12 cellular contexts compared by ENCODE assay signal in the genomic region with DNA sequence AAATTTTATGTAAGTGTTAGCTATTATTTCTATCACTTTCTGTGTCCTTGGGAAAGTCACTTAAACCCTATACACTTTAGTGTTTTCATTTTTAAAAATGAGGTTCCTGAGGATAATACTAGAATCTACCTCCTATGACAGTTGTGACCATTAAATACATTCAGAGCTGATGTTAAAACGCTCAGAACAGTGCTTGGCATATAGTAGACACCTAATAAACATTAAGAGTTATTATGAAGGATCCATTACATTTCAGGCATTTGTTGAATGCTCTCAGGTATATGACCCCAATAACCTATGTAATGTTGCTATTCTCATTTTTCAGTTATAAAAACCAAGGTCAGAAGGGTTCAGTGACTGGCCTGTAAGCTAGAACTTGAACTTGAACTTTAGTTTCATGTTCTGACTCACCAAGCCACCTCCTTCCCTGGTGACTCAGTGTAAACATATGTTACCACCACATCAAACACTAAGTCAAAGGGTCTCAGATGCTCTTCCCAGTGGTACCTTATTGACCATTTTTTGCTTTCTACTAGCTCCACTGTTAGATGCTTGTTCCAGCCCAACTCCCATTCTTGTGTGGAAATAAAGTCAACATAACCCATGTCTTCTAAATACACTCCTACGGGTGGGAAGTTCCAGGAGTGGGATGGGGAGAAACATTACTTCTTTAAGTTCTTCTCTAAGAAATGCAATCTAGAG. TPM values are rescaled to one million over a fixed set of nuclear protein-coding genes. Genes with fewer than 3 reads are reported as not detected.
DNase-seq lines count a peak whose midpoint lies in the region; ATAC-seq and TF ChIP-seq lines count a peak whose summit lies in the region.
"Had no signal": no experiment of that assay in that cellular context is flagged by ENCODE, and none has a peak within 500 bp of the region (broad histone marks: within the 10 kb centered on the region; RNA-seq: fewer than 3 reads in every experiment).

No MANE protein-coding gene starts in this region.

- no peak overlapping the region for H3K4me3 ChIP-seq in mesenchymal stem cell (ENCODE audit: insufficient read depth in 1 of 2, low read depth in 1 of 2, low read length in 2 of 2)
- H3K4me3 ChIP-seq in right atrium auricular region: no peak overlapping the region
- H3K4me3 ChIP-seq: lung, tibial artery had no signal

- no peak overlapping the region for H3K23ac ChIP-seq in mesenchymal stem cell (ENCODE audit: low read length in 2 of 2)

- H3K9me3 ChIP-seq in mesenchymal stem cell (ENCODE audit: control insufficient read depth, low read length) (peaks cover 15% of the 10 kb centered on the region), right atrium auricular region (peaks cover 0 to 11% of the 10 kb centered on the region in 2 donors)

- no peak overlapping the region for H3K4me3 Mint-ChIP-seq in activated naive CD8-positive, alpha-beta T cell treated with anti-CD3 and anti-CD28 coated beads for 36 hours

- H3K4me1 ChIP-seq in mesenchymal stem cell (ENCODE audit: control insufficient read depth, insufficient read depth, low read depth, low read length): peaks cover 2% of the 10 kb centered on the region
- H3K4me1 ChIP-seq in right atrium auricular region: no peaks in the 10 kb centered on the region
- H3K4me1 ChIP-seq: tibial artery had no signal

- no peak for TF ChIP-seq CTCF in right atrium auricular region (IDR thresholded peaks at IDR 0.05)

- H3K9me3 Mint-ChIP-seq in activated naive CD8-positive, alpha-beta T cell treated with anti-CD3 and anti-CD28 coated beads for 36 hours: peaks cover 3% of the 10 kb centered on the region

- H3K36me3 ChIP-seq in mesenchymal stem cell (ENCODE audit: control insufficient read depth in 1 of 2, insufficient read depth in 2 of 2, low read depth in 1 of 2, low read length in 2 of 2) (no peaks in the 10 kb centered on the region), right atrium auricular region (no peaks in the 10 kb centered on the region)
- H3K36me3 ChIP-seq: tibial artery had no signal

- H3K79me1 ChIP-seq in mesenchymal stem cell (replicated peaks; ENCODE audit: low read length, poor library complexity, severe bottlenecking): no peaks in the 10 kb centered on the region

- H3K27me3 ChIP-seq in mesenchymal stem cell (ENCODE audit: control insufficient read depth in 1 of 2, insufficient read depth in 1 of 2, low read length in 2 of 2) (no peaks in the 10 kb centered on the region), right atrium auricular region (no peaks in the 10 kb centered on the region)

- H3K4ac ChIP-seq in mesenchymal stem cell (ENCODE audit: low read depth in 1 of 2, low read length in 2 of 2): no peak overlapping the region

- H3K4me1 Mint-ChIP-seq in activated naive CD8-positive, alpha-beta T cell treated with anti-CD3 and anti-CD28 coated beads for 36 hours: peaks cover 7% of the 10 kb centered on the region

- no peak overlapping the region for H2BK5ac ChIP-seq in mesenchymal stem cell (ENCODE audit: low read depth, low read length, poor library complexity, severe bottlenecking)

- peak; percentile 18 for DNase-seq in activated naive CD8-positive, alpha-beta T cell treated with anti-CD3 and anti-CD28 coated beads for 36 hours
- DNase-seq in mesenchymal stem cell (peak; percentile 69), globus pallidus (ENCODE audit: low spot score) (no peak), right atrium auricular region (ENCODE audit: low spot score) (no peak)
- DNase-seq in stimulated activated CD4-positive, alpha-beta T cell treated with anti-CD3 and anti-CD28 coated beads, Interleukin-12 subunit alpha, Interleukin-12 subunit beta, amount 100 ng/mL, for 4 hours: no peak
- DNase-seq: activated CD4-positive, alpha-beta T cell treated with anti-CD3 and anti-CD28 coated beads for 4 hours; NCI-H774; tibial artery had no signal

- H3K18ac ChIP-seq in mesenchymal stem cell (ENCODE audit: low read depth in 1 of 2, low read length in 2 of 2): no peak overlapping the region

- H2BK12ac ChIP-seq in mesenchymal stem cell (ENCODE audit: low read length in 2 of 2): no peak overlapping the region

- no peak overlapping the region for H2BK15ac ChIP-seq in mesenchymal stem cell (ENCODE audit: low read depth, poor library complexity, severe bottlenecking)

- no peak overlapping the region for H3K27ac Mint-ChIP-seq in activated naive CD8-positive, alpha-beta T cell treated with anti-CD3 and anti-CD28 coated beads for 36 hours

- H2AFZ ChIP-seq in mesenchymal stem cell (ENCODE audit: low read depth, low read length): no peak overlapping the region

- no peak overlapping the region for H3K9ac ChIP-seq in mesenchymal stem cell (ENCODE audit: low read length)

- ATAC-seq in GM18907 (IDR thresholded peaks at IDR 0.05; ENCODE audit: unreplicated experiment) (peak; percentile 73), HG03159 (IDR thresholded peaks at IDR 0.05; ENCODE audit: unreplicated experiment) (peak; percentile 79), GM21825 (IDR thresholded peaks at IDR 0.05; ENCODE audit: unreplicated experiment) (no peak)

- no peak overlapping the region for H4K91ac ChIP-seq in mesenchymal stem cell (ENCODE audit: low read length)

- peaks cover 40% of the 10 kb centered on the region for H3K27me3 Mint-ChIP-seq in activated naive CD8-positive, alpha-beta T cell treated with anti-CD3 and anti-CD28 coated beads for 36 hours

- no peak overlapping the region for H3K4me2 ChIP-seq in mesenchymal stem cell (ENCODE audit: low read length, poor library complexity, severe bottlenecking)

- H3K14ac ChIP-seq in mesenchymal stem cell (ENCODE audit: low read length in 2 of 2): no peak overlapping the region

- WGBS in mesenchymal stem cell: no CpG with 5 or more reads among the region's 2 CpGs

- H2AK5ac ChIP-seq in mesenchymal stem cell (ENCODE audit: low read length, severe bottlenecking): no peak overlapping the region

- H3K36me3 Mint-ChIP-seq in activated naive CD8-positive, alpha-beta T cell treated with anti-CD3 and anti-CD28 coated beads for 36 hours: peaks cover 2% of the 10 kb centered on the region

- no peak overlapping the region for H4K8ac ChIP-seq in mesenchymal stem cell (ENCODE audit: low read length)

- H2BK120ac ChIP-seq in mesenchymal stem cell (ENCODE audit: low read depth, low read length): no peak overlapping the region

- no peak overlapping the region for H3K27ac ChIP-seq in mesenchymal stem cell (ENCODE audit: low read length, poor library complexity, severe bottlenecking)
- no peak overlapping the region for H3K27ac ChIP-seq in right atrium auricular region
- H3K27ac ChIP-seq: tibial artery had no signal

RNA-seq across cellular contexts. Expression of a gene that starts 47.6 kb away (rescaled TPM):
- total RNA-seq in activated naive CD8-positive, alpha-beta T cell treated with anti-CD3 and anti-CD28 coated beads for 36 hours: not detected
- polyA plus RNA-seq in mesenchymal stem cell (2013, experiment 1 of 2): 20.7 TPM
- 21.8 TPM for polyA plus RNA-seq in mesenchymal stem cell (2013, experiment 2 of 2)
- total RNA-seq in right atrium auricular region: not detected

Comparison
In these comparisons a context has a peak if more than half of its experiments do, and no peak if none do; other contexts are left out.
1. DNase-seq: peak in activated naive CD8-positive, alpha-beta T cell treated with anti-CD3 and anti-CD28 coated beads for 36 hours (single experiment) and mesenchymal stem cell (single experiment); none in stimulated activated CD4-positive, alpha-beta T cell treated with anti-CD3 and anti-CD28 coated beads, Interleukin-12 subunit alpha, Interleukin-12 subunit beta, amount 100 ng/mL, for 4 hours (single experiment), globus pallidus (single experiment) and right atrium auricular region (single experiment).